9 cellular contexts compared by ENCODE assay signal in genomic region chr5:149002053-149002452, GRCh38.
DNase-seq lines count a peak whose midpoint lies in the region; FAIRE-seq and TF ChIP-seq lines count a peak whose summit lies in the region.
"Had no signal": no experiment of that assay in that cellular context is flagged by ENCODE, and none has a peak within 500 bp of the region (broad histone marks: within the 10 kb centered on the region; RNA-seq: fewer than 3 reads in every experiment).

No MANE protein-coding gene starts in this region.

- no peak for TF ChIP-seq POLR2A in GM12891 (IDR thresholded peaks at IDR 0.05; ENCODE audit: low read depth, low read length)
- no peak for TF ChIP-seq POLR2A in lower leg skin (IDR thresholded peaks at IDR 0.05)
- no peak for TF ChIP-seq POLR2A in esophagus squamous epithelium (IDR thresholded peaks at IDR 0.05)

- peak; percentile 97 for DNase-seq in AG04449 (ENCODE audit: low read depth, low spot score)
- peak; percentile 77 for DNase-seq in dermis blood vessel endothelial cell
- peak; percentile 78 to 96 for DNase-seq in lung microvascular endothelial cell (ENCODE audit: low read depth in 2 of 2)
- DNase-seq in GM12891 (ENCODE audit: insufficient read length, low spot score), result no peak
- no peak for DNase-seq in lower leg skin (ENCODE audit: low spot score in 2 of 2)
- no peak for DNase-seq in esophagus squamous epithelium (lab: John Stamatoyannopoulos, UW)
- DNase-seq in NCI-H446 (lab: John Stamatoyannopoulos, UW), result no peak
- DNase-seq: activated T-cell treated with anti-CD3 and anti-CD28 coated beads, Interleukin-2, amount 50 U/mL, for 4 hours had no signal

- H3K4me2 ChIP-seq in KMS-11, result 0 out of 2 replicates have a peak overlapping the region, but pooled peaks have one; percentile 29

- H3K27me3 ChIP-seq in KMS-11 (ENCODE audit: insufficient read depth, low read depth) (no peaks in the 10 kb centered on the region), esophagus squamous epithelium (no peaks in the 10 kb centered on the region)

- H3K27ac ChIP-seq in KMS-11, result no peak overlapping the region
- no peak overlapping the region for H3K27ac ChIP-seq in esophagus squamous epithelium

- no peaks in the 10 kb centered on the region for H3K9me3 ChIP-seq in esophagus squamous epithelium

- WGBS in lower leg skin, 2 donors, result 56 to 71% methylated on average over 5 of the region's 5 CpGs
- 65 to 68% methylated on average over 5 of the region's 5 CpGs for WGBS in esophagus squamous epithelium, 2 donors

- H3K36me3 ChIP-seq in KMS-11 (ENCODE audit: insufficient read depth), result no peaks in the 10 kb centered on the region
- no peaks in the 10 kb centered on the region for H3K36me3 ChIP-seq in esophagus squamous epithelium

- peaks cover 6% of the 10 kb centered on the region for H3K4me1 ChIP-seq in KMS-11 (ENCODE audit: low read depth, poor library complexity, severe bottlenecking)
- H3K4me1 ChIP-seq in esophagus squamous epithelium, result peaks cover 0 to 27% (median 6%) of the 10 kb centered on the region in 3 donors

- H3K4me3 ChIP-seq in AG04449 (ENCODE audit: low read depth, low read length) (no peak overlapping the region), KMS-11 (IDR thresholded peaks at IDR 0.05; ENCODE audit: insufficient read depth, low read depth, low read length) (no peak overlapping the region), lower leg skin (ENCODE audit: low read depth, poor library complexity, severe bottlenecking) (no peak overlapping the region), esophagus squamous epithelium (no peak overlapping the region)

- H3K79me2 ChIP-seq in KMS-11 (ENCODE audit: insufficient read depth, low read depth), result no peaks in the 10 kb centered on the region

- no peak for FAIRE-seq in GM12891 (lab: Jason Lieb, UNC)

- no peak overlapping the region for H2AFZ ChIP-seq in KMS-11 (ENCODE audit: low read depth)

- H4K20me1 ChIP-seq in KMS-11 (ENCODE audit: insufficient read depth), result no peaks in the 10 kb centered on the region

- CTCF ChIA-PET in AG04449 (lab: Yijun Ruan, JAX), result interaction anchor here (0.7 to 21.9 kb wide), 15 partner anchors 10 to 558 kb away, joined by 3 to 517 read pairs (median 5); no protein-coding TSS in a partner anchor

- intact Hi-C loops in lower leg skin (cut with DNase I; ENCODE audit: low total_unique reads) (no loop called here), esophagus squamous epithelium (cut with DNase I) (loop anchor here (10.0 kb wide), 1 partner anchor 267 kb away; no protein-coding TSS in a partner anchor)

- TF ChIP-seq CTCF in AG04449 (IDR thresholded peaks at IDR 0.05; ENCODE audit: insufficient read depth, low read length, missing control alignments) (no peak), KMS-11 (conservative IDR thresholded peaks at IDR 0.05; ENCODE audit: low read depth, low read length) (no peak), lower leg skin (IDR thresholded peaks at IDR 0.05) (no peak), esophagus squamous epithelium (IDR thresholded peaks at IDR 0.05) (no peak)

- H3K9ac ChIP-seq in KMS-11, result no peak overlapping the region

- POLR2A ChIA-PET in AG04449 (lab: Yijun Ruan, JAX), result interaction anchor here (0.9 to 2.2 kb wide), 3 partner anchors 24 to 88 kb away, joined by 3 to 5 read pairs (median 3); no protein-coding TSS in a partner anchor

TF ChIP-seq in GM12891, 5 proteins besides CTCF, POLR2A, EP300 and RAD21:
- TF ChIP-seq SPI1 (IDR thresholded peaks at IDR 0.05; ENCODE audit: low read depth, low read length), result no peak
TF ChIP-seq in GM12891: peak in this region for 0.

Comparison
In these comparisons a context has a peak if more than half of its experiments do, and no peak if none do; other contexts are left out.
1. DNase-seq: peak in AG04449 (single experiment), dermis blood vessel endothelial cell (single experiment) and lung microvascular endothelial cell (2 of 2); none in GM12891 (single experiment), lower leg skin (0 of 2), esophagus squamous epithelium (single experiment) and NCI-H446 (0 of 2).